8 cellular contexts compared by ENCODE assay signal in genomic region chr7:150962743-150963399, GRCh38. TPM values are rescaled to one million over a fixed set of nuclear protein-coding genes. Genes with fewer than 3 reads are reported as not detected.
A peak's percentile ranks its signal among the peaks of the same experiment; 100 is the strongest.
DNase-seq lines count a peak whose midpoint lies in the region; ATAC-seq, FAIRE-seq and TF ChIP-seq lines count a peak whose summit lies in the region.

No MANE protein-coding gene starts in this region.

- peak; percentile 70 for DNase-seq in Daoy (ENCODE audit: low read depth)
- DNase-seq in NCI-H2196 (lab: John Stamatoyannopoulos, UW; ENCODE audit: unreplicated experiment), result peak; percentile 42
- peak; percentile 49 for DNase-seq in activated T-cell treated with anti-CD3 and anti-CD28 coated beads for 24 hours (ENCODE audit: low read depth)
- peak; percentile 84 to 85 for DNase-seq in erythroblast (lab: John Stamatoyannopoulos, UW)
- DNase-seq in natural killer cell treated with Interleukin-12 subunit alpha and Interleukin-12 subunit beta and Interleukin-15 and Interleukin-18, amount 100 ng/mL, for 72 hours (ENCODE audit: low spot score), result no peak
- DNase-seq in urothelium cell line (ENCODE audit: low spot score), result peak; percentile 18

- FAIRE-seq in urothelium cell line (lab: Jason Lieb, UNC), result no peak

- peak; percentile 61 for TF ChIP-seq POLR2A in erythroblast (IDR thresholded peaks at IDR 0.05; ENCODE audit: low read length)

- H3K9me3 Mint-ChIP-seq in natural killer cell treated with Interleukin-12 subunit alpha and Interleukin-12 subunit beta and Interleukin-15 and Interleukin-18, amount 100 ng/mL, for 72 hours, result no peaks in the 10 kb centered on the region

- peaks cover 0 to 10% of the 10 kb centered on the region in 2 donors for H3K4me1 Mint-ChIP-seq in natural killer cell treated with Interleukin-12 subunit alpha and Interleukin-12 subunit beta and Interleukin-15 and Interleukin-18, amount 100 ng/mL, for 72 hours (ENCODE audit: low read depth in 2 of 2)

- H3K27ac Mint-ChIP-seq in natural killer cell treated with Interleukin-12 subunit alpha and Interleukin-12 subunit beta and Interleukin-15 and Interleukin-18, amount 100 ng/mL, for 72 hours, result no peak overlapping the region

- H3K27me3 Mint-ChIP-seq in natural killer cell treated with Interleukin-12 subunit alpha and Interleukin-12 subunit beta and Interleukin-15 and Interleukin-18, amount 100 ng/mL, for 72 hours, result peaks cover 39 to 50% of the 10 kb centered on the region in 2 donors

- ATAC-seq in GM21717 (IDR thresholded peaks at IDR 0.05; ENCODE audit: unreplicated experiment) (peak; percentile 61), HG03280 (IDR thresholded peaks at IDR 0.05; ENCODE audit: unreplicated experiment) (no peak)
- peak; percentile 70 to 77 for ATAC-seq in natural killer cell treated with Interleukin-12 subunit alpha and Interleukin-12 subunit beta and Interleukin-15 and Interleukin-18, amount 100 ng/mL, for 72 hours

- H3K36me3 Mint-ChIP-seq in natural killer cell treated with Interleukin-12 subunit alpha and Interleukin-12 subunit beta and Interleukin-15 and Interleukin-18, amount 100 ng/mL, for 72 hours, result no peaks in the 10 kb centered on the region

- H3K4me3 Mint-ChIP-seq in natural killer cell treated with Interleukin-12 subunit alpha and Interleukin-12 subunit beta and Interleukin-15 and Interleukin-18, amount 100 ng/mL, for 72 hours, result no peak overlapping the region

RNA-seq across cellular contexts. Expression of gene KCNH2, which starts 15.2 kb away (rescaled TPM):
- 0.80 and 1.3 TPM in 2 replicates for total RNA-seq in Daoy (2014; rRNA removed; shearing (Covaris generic))
- total RNA-seq in natural killer cell treated with Interleukin-12 subunit alpha and Interleukin-12 subunit beta and Interleukin-15 and Interleukin-18, amount 100 ng/mL, for 72 hours, result under 1 TPM in 1 of 2 donors, not detected in 1; 0.22 TPM

RNA-seq across cellular contexts. Expression of gene NOS3, which starts 27.9 kb away (rescaled TPM):
- 0.39 and 0.46 TPM in 2 replicates for total RNA-seq in Daoy (2014; rRNA removed; shearing (Covaris generic))
- total RNA-seq in natural killer cell treated with Interleukin-12 subunit alpha and Interleukin-12 subunit beta and Interleukin-15 and Interleukin-18, amount 100 ng/mL, for 72 hours, result 1 to 10 TPM; 1.2 to 8.0 TPM
